Comparison of ENCODE assay signal across 2 cellular contexts in genomic region chr10:55348534-55348933, GRCh38.
TF ChIP-seq lines count a peak whose summit lies in the region.

No MANE protein-coding gene starts in this region.

TF ChIP-seq in HepG2, 621 proteins besides CTCF, POLR2A, EP300 and RAD21 (continued from another document):
- no peak for TF ChIP-seq ZNF687 (CRISPR knock-in tag; IDR thresholded peaks at IDR 0.05)
- no peak for TF ChIP-seq ZBTB46 (CRISPR knock-in tag; IDR thresholded peaks at IDR 0.05; ENCODE audit: borderline replicate concordance)
TF ChIP-seq in HepG2: peak in this region for 2.

TF ChIP-seq in GM23338, 12 proteins besides CTCF, POLR2A, EP300 and RAD21 (continued from another document):
- no peak for TF ChIP-seq ETS1 (IDR thresholded peaks at IDR 0.05)
